Comparison of ENCODE assay signal across 31 cellular contexts in the genomic region with DNA sequence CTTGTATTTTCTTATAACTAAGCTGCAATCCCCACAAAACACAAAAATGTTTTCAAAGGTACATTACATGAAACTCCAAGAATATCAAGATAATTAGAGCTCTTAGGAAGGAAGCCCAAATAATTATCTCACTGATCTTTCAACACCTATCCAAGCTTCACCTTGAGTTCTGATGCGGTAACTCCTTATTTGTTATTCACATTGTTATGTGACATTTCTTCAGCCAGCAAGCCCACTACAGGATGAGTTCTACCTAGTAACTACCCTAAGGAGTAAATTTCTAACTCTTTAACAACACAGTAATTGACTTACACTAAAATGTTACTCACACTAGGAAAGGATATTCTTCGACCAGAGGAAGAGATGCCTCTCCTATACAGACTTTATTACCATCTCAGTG. TPM values are rescaled to one million over a fixed set of nuclear protein-coding genes. Genes with fewer than 3 reads are reported as not detected.
"Had no signal": no experiment of that assay in that cellular context is flagged by ENCODE, and none has a peak within 500 bp of the region (broad histone marks: within the 10 kb centered on the region; RNA-seq: fewer than 3 reads in every experiment).

No MANE protein-coding gene starts in this region.

- ATAC-seq: body of pancreas; left lung; lower lobe of right lung; natural killer cell treated with Interleukin-12 subunit alpha and Interleukin-12 subunit beta and Interleukin-15 and Interleukin-18, amount 100 ng/mL, for 72 hours; sciatic nerve; stimulated activated effector memory CD8-positive, alpha-beta T cell treated with anti-CD3 and anti-CD28 coated beads, Interleukin-12 subunit alpha, Interleukin-12 subunit beta, amount 100 ng/mL, for 72 hours had no signal

- H3K4me1 Mint-ChIP-seq: activated CD4-positive, alpha-beta T cell treated with anti-CD3 and anti-CD28 coated beads, Interleukin-2, amount 10 ng/mL, durations not matched to agents 7 days and 5 days; stimulated activated effector memory CD8-positive, alpha-beta T cell treated with anti-CD3 and anti-CD28 coated beads, Interleukin-12 subunit alpha, Interleukin-12 subunit beta, amount 100 ng/mL, for 72 hours had no signal

- H3K27me3 ChIP-seq: body of pancreas, ovary, upper lobe of left lung had no signal

- H3K9me3 ChIP-seq: body of pancreas, left lung, lower lobe of right lung, ovary, prostate gland, upper lobe of left lung had no signal

- H3K27ac Mint-ChIP-seq: activated CD4-positive, alpha-beta memory T cell treated with anti-CD3 and anti-CD28 coated beads, Interleukin-2, amount 10 ng/mL, durations not matched to agents 7 days and 5 days; activated CD4-positive, alpha-beta T cell treated with anti-CD3 and anti-CD28 coated beads, Interleukin-2, amount 10 ng/mL, durations not matched to agents 7 days and 5 days; activated naive CD8-positive, alpha-beta T cell; natural killer cell treated with Interleukin-12 subunit alpha and Interleukin-12 subunit beta and Interleukin-15 and Interleukin-18, amount 100 ng/mL, for 72 hours; stimulated activated effector memory CD8-positive, alpha-beta T cell treated with anti-CD3 and anti-CD28 coated beads, Interleukin-12 subunit alpha, Interleukin-12 subunit beta, amount 100 ng/mL, for 72 hours; stimulated activated naive CD8-positive, alpha-beta T cell treated with anti-CD3 and anti-CD28 coated beads, Interleukin-15, Interleukin-2, amounts not matched to agents 100 ng/mL and 50 ng/mL, for 24 hours had no signal

- H3K4me1 ChIP-seq: prostate gland had no signal

- H3K9me3 Mint-ChIP-seq: activated CD4-positive, alpha-beta memory T cell treated with anti-CD3 and anti-CD28 coated beads, Interleukin-2, amount 10 ng/mL, durations not matched to agents 7 days and 5 days; activated CD4-positive, alpha-beta T cell treated with anti-CD3 and anti-CD28 coated beads, Interleukin-2, amount 10 ng/mL, durations not matched to agents 7 days and 5 days; natural killer cell treated with Interleukin-12 subunit alpha and Interleukin-12 subunit beta and Interleukin-15 and Interleukin-18, amount 100 ng/mL, for 72 hours; stimulated activated effector memory CD8-positive, alpha-beta T cell treated with anti-CD3 and anti-CD28 coated beads, Interleukin-12 subunit alpha, Interleukin-12 subunit beta, amount 100 ng/mL, for 72 hours; stimulated activated naive CD8-positive, alpha-beta T cell treated with anti-CD3 and anti-CD28 coated beads, Interleukin-15, Interleukin-2, amounts not matched to agents 100 ng/mL and 50 ng/mL, for 24 hours had no signal

- DNase-seq: activated CD4-positive, alpha-beta memory T cell treated with anti-CD3 and anti-CD28 coated beads, Interleukin-2, amount 10 ng/mL, durations not matched to agents 7 days and 5 days; activated CD4-positive, alpha-beta T cell treated with anti-CD3 and anti-CD28 coated beads for 1 hour; activated CD4-positive, alpha-beta T cell treated with anti-CD3 and anti-CD28 coated beads, Interleukin-2, amount 10 ng/mL, durations not matched to agents 7 days and 5 days; activated effector memory CD4-positive, alpha-beta T cell treated with Interleukin-2 at 50 U/mL for 16 hours; activated naive CD4-positive, alpha-beta T cell treated with Interleukin-2 at 50 U/mL for 16 hours; activated T-cell treated with anti-CD3 and anti-CD28 coated beads, Interleukin-2, amount 50 U/mL, for 48 hours; anterior cingulate cortex; body of pancreas; dorsolateral prefrontal cortex; effector memory CD4-positive, alpha-beta T cell; head of caudate nucleus; hippocampal formation; left lung; lower lobe of right lung; mesenchymal stem cell; ovary; retina; stimulated activated CD4-positive, alpha-beta T cell treated with anti-CD3 and anti-CD28 coated beads, Interleukin-12 subunit alpha, Interleukin-12 subunit beta, amount 100 ng/mL, for 4 hours; stimulated activated CD4-positive, alpha-beta T cell treated with anti-CD3 and anti-CD28 coated beads, Interleukin-4, amount 100 ng/mL, for 1 hour; T-helper 2 cell; upper lobe of left lung had no signal

- H3K36me3 Mint-ChIP-seq: activated naive CD8-positive, alpha-beta T cell; natural killer cell treated with Interleukin-12 subunit alpha and Interleukin-12 subunit beta and Interleukin-15 and Interleukin-18, amount 100 ng/mL, for 72 hours; stimulated activated effector memory CD8-positive, alpha-beta T cell treated with anti-CD3 and anti-CD28 coated beads, Interleukin-12 subunit alpha, Interleukin-12 subunit beta, amount 100 ng/mL, for 72 hours had no signal

- H3K4me3 ChIP-seq: body of pancreas, coronary artery, dorsolateral prefrontal cortex, left lung, lower lobe of right lung, ovary, prostate gland, skin epidermis, upper lobe of left lung had no signal

- H3K36me3 ChIP-seq: left lung, lower lobe of right lung, ovary, prostate gland, upper lobe of left lung had no signal

- H3K27ac ChIP-seq: body of pancreas, coronary artery, dorsolateral prefrontal cortex, left lung, lower lobe of right lung, ovary, prostate gland, skin epidermis, upper lobe of left lung had no signal

- H3K4me3 Mint-ChIP-seq: activated CD4-positive, alpha-beta memory T cell treated with anti-CD3 and anti-CD28 coated beads, Interleukin-2, amount 10 ng/mL, durations not matched to agents 7 days and 5 days; activated CD4-positive, alpha-beta T cell treated with anti-CD3 and anti-CD28 coated beads, Interleukin-2, amount 10 ng/mL, durations not matched to agents 7 days and 5 days; activated naive CD8-positive, alpha-beta T cell; natural killer cell treated with Interleukin-12 subunit alpha and Interleukin-12 subunit beta and Interleukin-15 and Interleukin-18, amount 100 ng/mL, for 72 hours; stimulated activated effector memory CD8-positive, alpha-beta T cell treated with anti-CD3 and anti-CD28 coated beads, Interleukin-12 subunit alpha, Interleukin-12 subunit beta, amount 100 ng/mL, for 72 hours; stimulated activated naive CD8-positive, alpha-beta T cell treated with anti-CD3 and anti-CD28 coated beads, Interleukin-15, Interleukin-2, amounts not matched to agents 100 ng/mL and 50 ng/mL, for 24 hours had no signal

- FAIRE-seq: endothelial cell of umbilical vein, islet of Langerhans had no signal

RNA-seq across cellular contexts. Expression of a gene that starts 15.7 kb away (rescaled TPM):
- total RNA-seq: activated CD4-positive, alpha-beta memory T cell treated with anti-CD3 and anti-CD28 coated beads, Interleukin-2, amount 10 ng/mL, durations not matched to agents 7 days and 5 days; activated CD4-positive, alpha-beta T cell treated with anti-CD3 and anti-CD28 coated beads, Interleukin-2, amount 10 ng/mL, durations not matched to agents 7 days and 5 days; natural killer cell treated with Interleukin-12 subunit alpha and Interleukin-12 subunit beta and Interleukin-15 and Interleukin-18, amount 100 ng/mL, for 72 hours had no signal
